ENCODE assay signal across 17 cellular contexts in genomic region chr9:75228893-75229292, GRCh38.
"Had no signal": no experiment of that assay in that cellular context is flagged by ENCODE, and none has a peak within 500 bp of the region (broad histone marks: within the 10 kb centered on the region; RNA-seq: fewer than 3 reads in every experiment).

No MANE protein-coding gene starts in this region.

- ATAC-seq: activated T-cell treated with anti-CD3 and anti-CD28 coated beads, Interleukin-2, amount 50 U/mL, for 72 hours; effector memory CD8-positive, alpha-beta T cell; heart left ventricle; natural killer cell; stimulated activated naive CD8-positive, alpha-beta T cell treated with anti-CD3 and anti-CD28 coated beads, Interleukin-15, amount 100 ng/mL, for 72 hours had no signal

- H3K4me3 Mint-ChIP-seq: activated naive CD4-positive, alpha-beta T cell treated with anti-CD3 and anti-CD28 coated beads, Interleukin-2, amount 50 U/mL, for 24 hours; activated T-cell treated with anti-CD3 and anti-CD28 coated beads, Interleukin-2, amount 50 U/mL, for 72 hours; effector memory CD8-positive, alpha-beta T cell; natural killer cell; stimulated activated naive CD8-positive, alpha-beta T cell treated with anti-CD3 and anti-CD28 coated beads, Interleukin-15, amount 100 ng/mL, for 72 hours had no signal

- H3K27me3 Mint-ChIP-seq: activated naive CD4-positive, alpha-beta T cell treated with anti-CD3 and anti-CD28 coated beads, Interleukin-2, amount 50 U/mL, for 24 hours; effector memory CD8-positive, alpha-beta T cell; stimulated activated naive CD8-positive, alpha-beta T cell treated with anti-CD3 and anti-CD28 coated beads, Interleukin-15, amount 100 ng/mL, for 72 hours had no signal

- H3K27me3 ChIP-seq: adrenal gland, cardiac muscle cell, heart left ventricle, ovary, right lobe of liver had no signal

- H3K27ac Mint-ChIP-seq: activated naive CD4-positive, alpha-beta T cell treated with anti-CD3 and anti-CD28 coated beads, Interleukin-2, amount 50 U/mL, for 24 hours; activated T-cell treated with anti-CD3 and anti-CD28 coated beads, Interleukin-2, amount 50 U/mL, for 72 hours; effector memory CD8-positive, alpha-beta T cell; natural killer cell; stimulated activated naive CD8-positive, alpha-beta T cell treated with anti-CD3 and anti-CD28 coated beads, Interleukin-15, amount 100 ng/mL, for 72 hours had no signal

- H3K36me3 ChIP-seq: adrenal gland, cardiac muscle cell, heart left ventricle, ovary, right lobe of liver had no signal

- H3K9me3 ChIP-seq: adrenal gland, ovary had no signal

- DNase-seq: activated CD4-positive, alpha-beta T cell treated with anti-CD3 and anti-CD28 coated beads, Interleukin-2, amount 50 U/mL, for 1 hour; activated CD4-positive, CD25-positive, alpha-beta regulatory T cell treated with anti-CD3 and anti-CD28 coated beads, Interleukin-2, amount 50 U/mL, for 72 hours; activated CD8-positive, alpha-beta memory T cell treated with anti-CD3 and anti-CD28 coated beads, Interleukin-2, amount 50 U/mL, for 48 hours; activated effector memory CD4-positive, alpha-beta T cell treated with anti-CD3 and anti-CD28 coated beads, Interleukin-2, amount 50 U/mL, for 16 hours; activated T-cell treated with anti-CD3 and anti-CD28 coated beads, Interleukin-2, amount 50 U/mL, for 72 hours; adrenal gland; effector memory CD8-positive, alpha-beta T cell; heart left ventricle; mesenchymal stem cell; natural killer cell; ovary; right lobe of liver; stimulated activated CD4-positive, alpha-beta T cell treated with anti-CD3 and anti-CD28 coated beads, Interleukin-4, amount 100 ng/mL, for 1 hour; stimulated activated naive CD8-positive, alpha-beta T cell treated with anti-CD3 and anti-CD28 coated beads, Interleukin-15, amount 100 ng/mL, for 72 hours had no signal

- H3K27ac ChIP-seq: adrenal gland, cardiac muscle cell, heart left ventricle, ovary had no signal

- H3K4me3 ChIP-seq: adrenal gland, cardiac muscle cell, heart left ventricle, ovary, right lobe of liver, smooth muscle cell had no signal

- H3K4me1 ChIP-seq: adrenal gland, heart left ventricle had no signal

- H3K4me1 Mint-ChIP-seq: activated naive CD4-positive, alpha-beta T cell treated with anti-CD3 and anti-CD28 coated beads, Interleukin-2, amount 50 U/mL, for 24 hours; natural killer cell; stimulated activated naive CD8-positive, alpha-beta T cell treated with anti-CD3 and anti-CD28 coated beads, Interleukin-15, amount 100 ng/mL, for 72 hours had no signal
